ENCODE assay signal across 9 cellular contexts in genomic region chr3:172982731-172983364, GRCh38.
DNase-seq lines count a peak whose midpoint lies in the region; ATAC-seq and TF ChIP-seq lines count a peak whose summit lies in the region.
"Had no signal": no experiment of that assay in that cellular context is flagged by ENCODE, and none has a peak within 500 bp of the region (broad histone marks: within the 10 kb centered on the region; RNA-seq: fewer than 3 reads in every experiment).

No MANE protein-coding gene starts in this region.

- DNase-seq in Right ventricle myocardium inferior (ENCODE audit: missing footprints) (no peak), cardiac septum (ENCODE audit: low spot score) (no peak), OCI-M1 (lab: John Stamatoyannopoulos, UW) (peak; percentile 55), fibroblast of pulmonary artery (ENCODE audit: low read depth) (peak; percentile 33), T-helper 9 cell (no peak), Peyer's patch (no peak)

- no peaks in the 10 kb centered on the region for H3K36me3 ChIP-seq in Peyer's patch

- TF ChIP-seq CTCF in fibroblast of pulmonary artery (IDR thresholded peaks at IDR 0.05; ENCODE audit: low read length, missing control alignments) = peak; percentile 30
- TF ChIP-seq CTCF in Peyer's patch (IDR thresholded peaks at IDR 0.05) = no peak

- H3K9me3 ChIP-seq in Peyer's patch = no peaks in the 10 kb centered on the region

- H3K27ac ChIP-seq in Peyer's patch = no peak overlapping the region
- H3K27ac ChIP-seq: parathyroid adenoma had no signal

- intact Hi-C loops in Right ventricle myocardium inferior (cut with DNase I) (loop anchor here (5.0 to 10.0 kb wide), 4 partner anchors 64 to 572 kb away; partner anchors contain the start of gene NLGN1), cardiac septum (cut with DNase I) (loop anchor here (5.0 to 10.0 kb wide), 4 partner anchors 148 to 584 kb away; partner anchors contain the start of gene NLGN1)

- ATAC-seq in Right ventricle myocardium inferior (peak; percentile 50), HG03565 (IDR thresholded peaks at IDR 0.05; ENCODE audit: unreplicated experiment) (no peak), GM21737 (IDR thresholded peaks at IDR 0.05; ENCODE audit: unreplicated experiment) (no peak)

- no peaks in the 10 kb centered on the region for H3K27me3 ChIP-seq in Peyer's patch

- H3K4me3 ChIP-seq in fibroblast of pulmonary artery (replicated peaks; ENCODE audit: low read depth, low read length) = no peak overlapping the region
- no peak overlapping the region for H3K4me3 ChIP-seq in Peyer's patch

- TF ChIP-seq POLR2A in Peyer's patch (IDR thresholded peaks at IDR 0.05) = no peak

- H3K4me1 ChIP-seq in Peyer's patch = no peaks in the 10 kb centered on the region
- H3K4me1 ChIP-seq: parathyroid adenoma had no signal

Comparison
In these comparisons a context has a peak if more than half of its experiments do, and no peak if none do; other contexts are left out.
1. DNase-seq: peak in OCI-M1 (single experiment) and fibroblast of pulmonary artery (single experiment); none in Right ventricle myocardium inferior (single experiment), cardiac septum (single experiment), T-helper 9 cell (single experiment) and Peyer's patch (0 of 3).